In the genomic region with DNA sequence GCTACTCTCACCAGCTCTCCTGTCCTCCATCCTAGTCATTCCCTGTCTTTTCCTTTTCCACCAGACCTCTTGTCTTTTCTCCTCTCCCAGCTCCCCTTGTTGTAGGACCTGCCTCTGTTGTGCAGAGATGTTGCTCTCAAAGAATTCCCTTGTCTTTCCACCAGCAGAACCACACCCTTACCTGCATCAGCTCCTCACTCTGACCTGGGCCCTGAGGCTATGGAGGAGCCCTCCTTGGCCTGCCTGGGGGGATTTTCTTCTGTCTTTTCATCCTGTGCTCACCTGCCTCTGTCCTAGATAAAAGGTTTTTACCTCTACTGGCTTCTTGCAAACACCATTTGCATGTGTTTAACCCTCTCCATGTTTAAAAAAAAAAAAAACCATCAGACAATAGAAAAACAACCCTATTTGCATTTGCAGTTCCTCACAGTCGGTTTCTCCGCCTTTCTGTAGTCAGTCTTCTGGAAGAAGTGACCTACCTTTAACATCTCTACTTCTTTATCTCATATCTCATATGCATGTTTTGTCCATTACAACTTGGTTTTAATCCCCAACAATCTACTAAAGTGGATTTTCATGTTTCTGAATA, we compare ENCODE assay signal across 21 cellular contexts. TPM values are rescaled to one million over a fixed set of nuclear protein-coding genes. Genes with fewer than 3 reads are reported as not detected.
"Had no signal": no experiment of that assay in that cellular context is flagged by ENCODE, and none has a peak within 500 bp of the region (broad histone marks: within the 10 kb centered on the region; RNA-seq: fewer than 3 reads in every experiment).

No MANE protein-coding gene starts in this region.

- DNase-seq: activated CD4-positive, alpha-beta T cell treated with anti-CD3 and anti-CD28 coated beads, Interleukin-2, amount 50 U/mL, for 4 hours; activated CD4-positive, CD25-positive, alpha-beta regulatory T cell treated with anti-CD3 and anti-CD28 coated beads, Interleukin-2, amount 50 U/mL, for 72 hours; activated naive CD4-positive, alpha-beta T cell treated with anti-CD3 and anti-CD28 coated beads, Interleukin-2, amount 10 ng/mL, durations not matched to agents 7 days and 5 days; adrenal gland; colonic mucosa; hypothalamus; right cardiac atrium; stimulated activated CD4-positive, alpha-beta T cell treated with anti-CD3 and anti-CD28 coated beads, Interleukin-15, amount 100 ng/mL, for 24 hours; stimulated activated CD4-positive, alpha-beta T cell treated with anti-CD3 and anti-CD28 coated beads, Interleukin-4, amount 100 ng/mL, for 1 hour; stimulated activated naive CD4-positive, alpha-beta T cell treated with Interleukin-2 at 50 U/mL for 16 hours; T-cell; T-helper 9 cell; transverse colon had no signal

- H3K9me3 Mint-ChIP-seq: activated naive CD4-positive, alpha-beta T cell treated with anti-CD3 and anti-CD28 coated beads, Interleukin-2, amount 10 ng/mL, durations not matched to agents 7 days and 5 days; activated T-helper 17 cell treated with anti-CD3 and anti-CD28 coated beads, Interleukin-2, amount 50 U/mL, for 72 hours; T-cell had no signal

- H3K4me3 Mint-ChIP-seq: activated naive CD4-positive, alpha-beta T cell treated with anti-CD3 and anti-CD28 coated beads, Interleukin-2, amount 10 ng/mL, durations not matched to agents 7 days and 5 days; activated T-helper 17 cell treated with anti-CD3 and anti-CD28 coated beads, Interleukin-2, amount 50 U/mL, for 72 hours; mesothelial cell of epicardium; T-cell had no signal

- H3K36me3 Mint-ChIP-seq: activated naive CD4-positive, alpha-beta T cell treated with anti-CD3 and anti-CD28 coated beads, Interleukin-2, amount 10 ng/mL, durations not matched to agents 7 days and 5 days; mesothelial cell of epicardium; T-cell had no signal

- H3K4me1 ChIP-seq: adrenal gland, colonic mucosa, esophagus muscularis mucosa, transverse colon had no signal

- H3K27ac ChIP-seq: adrenal gland, colonic mucosa, esophagus muscularis mucosa, skin epidermis, transverse colon had no signal

- H3K4me3 ChIP-seq: adrenal gland, colonic mucosa, esophagus muscularis mucosa, skin epidermis, transverse colon had no signal

- H3K27ac Mint-ChIP-seq: activated naive CD4-positive, alpha-beta T cell treated with anti-CD3 and anti-CD28 coated beads, Interleukin-2, amount 10 ng/mL, durations not matched to agents 7 days and 5 days; activated T-helper 17 cell treated with anti-CD3 and anti-CD28 coated beads, Interleukin-2, amount 50 U/mL, for 72 hours; mesothelial cell of epicardium; progenitor cell of endocrine pancreas; T-cell had no signal

- H3K27me3 ChIP-seq: adrenal gland, colonic mucosa, esophagus muscularis mucosa, transverse colon had no signal

- ATAC-seq: activated T-helper 17 cell treated with anti-CD3 and anti-CD28 coated beads, Interleukin-2, amount 50 U/mL, for 72 hours; right cardiac atrium; T-cell had no signal

- H3K4me1 Mint-ChIP-seq: activated naive CD4-positive, alpha-beta T cell treated with anti-CD3 and anti-CD28 coated beads, Interleukin-2, amount 10 ng/mL, durations not matched to agents 7 days and 5 days; activated T-helper 17 cell treated with anti-CD3 and anti-CD28 coated beads, Interleukin-2, amount 50 U/mL, for 72 hours; mesothelial cell of epicardium; T-cell had no signal

- H3K9me3 ChIP-seq: adrenal gland, colonic mucosa, esophagus muscularis mucosa, transverse colon had no signal

- H3K36me3 ChIP-seq: adrenal gland, colonic mucosa, esophagus muscularis mucosa, transverse colon had no signal

RNA-seq across cellular contexts. Expression of gene FCRL5, which starts 12.1 kb away (rescaled TPM):
- total RNA-seq: activated T-helper 17 cell treated with anti-CD3 and anti-CD28 coated beads, Interleukin-2, amount 50 U/mL, for 72 hours; lower leg skin; mesothelial cell of epicardium; progenitor cell of endocrine pancreas had no signal

RNA-seq across cellular contexts. Expression of gene FCRL4, which starts 57.6 kb away (rescaled TPM):
- total RNA-seq: activated T-helper 17 cell treated with anti-CD3 and anti-CD28 coated beads, Interleukin-2, amount 50 U/mL, for 72 hours; adrenal gland; cardiac septum; colonic mucosa; esophagus muscularis mucosa; lower leg skin; omental fat pad; progenitor cell of endocrine pancreas; right cardiac atrium; transverse colon had no signal
